ENCODE assay signal across 8 cellular contexts in genomic region chr20:3658708-3659491, GRCh38. TPM values are rescaled to one million over a fixed set of nuclear protein-coding genes. Genes with fewer than 3 reads are reported as not detected.
DNase-seq lines count a peak whose midpoint lies in the region; ATAC-seq and TF ChIP-seq lines count a peak whose summit lies in the region.

No MANE protein-coding gene starts in this region.

- H3K27me3 ChIP-seq in MG63 = no peaks in the 10 kb centered on the region

- peak; percentile 32 for DNase-seq in choroid plexus epithelial cell (ENCODE audit: low read depth)
- no peak for DNase-seq in effector CD8-positive, alpha-beta T cell (lab: John Stamatoyannopoulos, UW)
- DNase-seq in NCI-H524 treated with DMSO at 0.1 percent for 48 hours (lab: John Stamatoyannopoulos, UW) = no peak
- no peak for DNase-seq in MG63
- no peak for DNase-seq in HCEC 1CT

- ATAC-seq in GM18498 (IDR thresholded peaks at IDR 0.05; ENCODE audit: unreplicated experiment) (peak; percentile 87), GM21381 (IDR thresholded peaks at IDR 0.05; ENCODE audit: unreplicated experiment) (peak; percentile 90), HG03469 (IDR thresholded peaks at IDR 0.05; ENCODE audit: unreplicated experiment) (peak; percentile 94)

- no peak overlapping the region for H3K4me3 ChIP-seq in choroid plexus epithelial cell (ENCODE audit: low read depth, low read length)
- no peak overlapping the region for H3K4me3 ChIP-seq in MG63

- no peaks in the 10 kb centered on the region for H3K9me3 ChIP-seq in MG63

- TF ChIP-seq CTCF in choroid plexus epithelial cell (conservative IDR thresholded peaks at IDR 0.05; ENCODE audit: low read depth, low read length) = no peak

- no peaks in the 10 kb centered on the region for H3K36me3 ChIP-seq in MG63

RNA-seq across cellular contexts. Expression of gene GFRA4, which starts 4.3 kb away (rescaled TPM):
- not detected in 2 replicates for total RNA-seq in MG63 (2014; rRNA removed; shearing (Covaris generic); ENCODE audit: low replicate concordance)

RNA-seq across cellular contexts. Expression of gene ADAM33, which starts 22.9 kb away (rescaled TPM):
- 4.9 and 7.3 TPM in 2 replicates for total RNA-seq in MG63 (2014; rRNA removed; shearing (Covaris generic); ENCODE audit: low replicate concordance)

RNA-seq across cellular contexts. Expression of gene SIGLEC1, which starts 53.5 kb away (rescaled TPM):
- not detected in 2 replicates for total RNA-seq in MG63 (2014; rRNA removed; shearing (Covaris generic); ENCODE audit: low replicate concordance)
